ENCODE assay signal across 12 cellular contexts in the genomic region with DNA sequence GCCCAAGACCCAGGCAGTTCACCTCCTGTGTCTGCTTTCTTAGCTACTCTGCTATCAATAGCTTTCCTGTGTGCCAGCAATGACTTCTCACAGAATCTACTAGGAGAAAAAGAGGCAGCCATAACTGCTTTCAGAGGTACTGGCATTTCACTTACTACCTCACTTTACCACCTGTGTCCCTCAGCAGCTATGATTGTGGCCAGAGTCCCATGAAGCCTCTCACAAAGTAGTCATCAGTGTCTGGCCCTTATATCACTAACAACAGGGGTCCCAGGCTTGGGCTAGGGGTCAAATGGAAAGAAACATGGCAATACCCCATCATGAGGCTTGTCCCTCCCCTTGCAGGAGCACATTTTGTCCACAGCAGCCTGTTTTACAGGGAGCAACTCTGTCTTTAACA.
"Had no signal": no experiment of that assay in that cellular context is flagged by ENCODE, and none has a peak within 500 bp of the region (broad histone marks: within the 10 kb centered on the region; RNA-seq: fewer than 3 reads in every experiment).

No MANE protein-coding gene starts in this region.

- H3K36me3 ChIP-seq: esophagus squamous epithelium had no signal

- ATAC-seq: sciatic nerve had no signal

- H3K9me3 Mint-ChIP-seq: activated CD4-positive, alpha-beta memory T cell treated with anti-CD3 and anti-CD28 coated beads for 36 hours had no signal

- H3K27ac Mint-ChIP-seq: activated naive CD8-positive, alpha-beta T cell treated with anti-CD3 and anti-CD28 coated beads, Interleukin-2, amount 10 ng/mL, durations not matched to agents 7 days and 5 days; progenitor cell of endocrine pancreas had no signal

- H3K9me3 ChIP-seq: esophagus squamous epithelium had no signal

- H3K27me3 ChIP-seq: esophagus squamous epithelium had no signal

- H3K36me3 Mint-ChIP-seq: activated CD4-positive, alpha-beta memory T cell treated with anti-CD3 and anti-CD28 coated beads for 36 hours; activated naive CD8-positive, alpha-beta T cell treated with anti-CD3 and anti-CD28 coated beads, Interleukin-2, amount 10 ng/mL, durations not matched to agents 7 days and 5 days had no signal

- H3K27me3 Mint-ChIP-seq: activated CD4-positive, alpha-beta memory T cell treated with anti-CD3 and anti-CD28 coated beads for 36 hours; activated naive CD8-positive, alpha-beta T cell treated with anti-CD3 and anti-CD28 coated beads, Interleukin-2, amount 10 ng/mL, durations not matched to agents 7 days and 5 days; progenitor cell of endocrine pancreas had no signal

- H3K4me3 Mint-ChIP-seq: activated CD4-positive, alpha-beta memory T cell treated with anti-CD3 and anti-CD28 coated beads for 36 hours; activated naive CD8-positive, alpha-beta T cell treated with anti-CD3 and anti-CD28 coated beads, Interleukin-2, amount 10 ng/mL, durations not matched to agents 7 days and 5 days had no signal

- H3K4me3 ChIP-seq: esophagus squamous epithelium had no signal

- DNase-seq: activated CD4-positive, alpha-beta memory T cell treated with anti-CD3 and anti-CD28 coated beads for 36 hours; activated CD4-positive, CD25-positive, alpha-beta regulatory T cell treated with anti-CD3 and anti-CD28 coated beads, Interleukin-2, amount 50 U/mL, for 72 hours; activated CD8-positive, alpha-beta memory T cell treated with anti-CD3 and anti-CD28 coated beads, Interleukin-2, amount 50 U/mL, for 4 hours; activated naive CD8-positive, alpha-beta T cell treated with anti-CD3 and anti-CD28 coated beads, Interleukin-2, amount 10 ng/mL, durations not matched to agents 7 days and 5 days; aorta; esophagus squamous epithelium; foreskin fibroblast; midbrain; stimulated activated CD4-positive, alpha-beta T cell treated with anti-CD3 and anti-CD28 coated beads, Interleukin-2, amount 100 ng/mL, for 24 hours; stimulated activated naive CD4-positive, alpha-beta T cell treated with Interleukin-2 at 50 U/mL for 16 hours had no signal
